8 cellular contexts compared by ENCODE assay signal in genomic region chr1:233294991-233295774, GRCh38. TPM values are rescaled to one million over a fixed set of nuclear protein-coding genes. Genes with fewer than 3 reads are reported as not detected.
DNase-seq lines count a peak whose midpoint lies in the region; ATAC-seq and TF ChIP-seq lines count a peak whose summit lies in the region.

Gene PCNX2, minus strand, starts transcription at chr1:233295725. Its CDS starts 247 bp downstream, at chr1:233295478.

- H3K9ac ChIP-seq in endocrine pancreas (ENCODE audit: control insufficient read depth, insufficient read depth, low read length): peak within 1 kb of the TSS; percentile 57

- peak; percentile 94 for ATAC-seq in GM19035 (IDR thresholded peaks at IDR 0.05; ENCODE audit: unreplicated experiment)
- ATAC-seq in HG03280 (IDR thresholded peaks at IDR 0.05; ENCODE audit: unreplicated experiment): peak; percentile 79
- ATAC-seq in mucosa of descending colon: peak; percentile 97

- H3K36me3 ChIP-seq in endocrine pancreas (ENCODE audit: control insufficient read depth, insufficient read depth, low read length): no peaks in the 10 kb centered on the region
- H3K36me3 ChIP-seq in mucosa of descending colon (ENCODE audit: low read depth): no peaks in the 10 kb centered on the region

- no peak for TF ChIP-seq CTCF in mucosa of descending colon (IDR thresholded peaks at IDR 0.05)

- peak; percentile 90 for DNase-seq in AG20443 (ENCODE audit: low spot score)
- peak; percentile 11 for DNase-seq in NCI-H526 treated with DMSO at 0.1 percent for 48 hours (lab: John Stamatoyannopoulos, UW)
- peak; percentile 17 to 42 for DNase-seq in activated CD8-positive, alpha-beta memory T cell treated with anti-CD3 and anti-CD28 coated beads for 1 hour (ENCODE audit: extremely low read depth in 1 of 2, low read depth in 1 of 2)
- peak; percentile 72 to 82 (median 75) for DNase-seq in mucosa of descending colon
- DNase-seq in stimulated activated CD8-positive, alpha-beta memory T cell treated with anti-CD3 and anti-CD28 coated beads, Interleukin-4, amount 100 ng/mL, for 24 hours (ENCODE audit: low read depth): peak; percentile 61

- H3K27me3 ChIP-seq in endocrine pancreas (ENCODE audit: control insufficient read depth, insufficient read depth, low read length): no peaks in the 10 kb centered on the region

- H3K9me3 ChIP-seq in endocrine pancreas (ENCODE audit: control insufficient read depth, low read length) (no peaks in the 10 kb centered on the region), mucosa of descending colon (no peaks in the 10 kb centered on the region)

- H3K4me1 ChIP-seq in endocrine pancreas (ENCODE audit: control insufficient read depth, insufficient read depth, low read length): no peaks in the 10 kb centered on the region
- peaks cover 6% of the 10 kb centered on the region for H3K4me1 ChIP-seq in mucosa of descending colon (ENCODE audit: low read depth)

- intact Hi-C loops in mucosa of descending colon (cut with DNase I, micrococcal nuclease): no loop called here

- H3K4me3 ChIP-seq in endocrine pancreas (ENCODE audit: control insufficient read depth, insufficient read depth, low read length): peak within 1 kb of the TSS; percentile 67
- peak within 1 kb of the TSS; percentile 25 for H3K4me3 ChIP-seq in mucosa of descending colon

RNA-seq across cellular contexts. Expression of gene PCNX2, which starts in this region (rescaled TPM):
- total RNA-seq in mucosa of descending colon: 10 to 100 TPM in 1 of 3 donors, 1 to 10 TPM in 2; 6.0 to 11.3 (median 8.5) TPM

Comparison
In these comparisons a context has a peak if more than half of its experiments do, and no peak if none do; other contexts are left out.
1. Peak in every context shown above with its lines: DNase-seq, ATAC-seq and H3K4me3 ChIP-seq.
2. DNase-seq: peak in every context shown above with its lines; median percentile 90 in AG20443; 75 in mucosa of descending colon; 61 in stimulated activated CD8-positive, alpha-beta memory T cell treated with anti-CD3 and anti-CD28 coated beads, Interleukin-4, amount 100 ng/mL, for 24 hours; 30 in activated CD8-positive, alpha-beta memory T cell treated with anti-CD3 and anti-CD28 coated beads for 1 hour; 11 in NCI-H526 treated with DMSO at 0.1 percent for 48 hours.